8 cellular contexts compared by ENCODE assay signal in genomic region chr11:14358729-14359439, GRCh38. TPM values are rescaled to one million over a fixed set of nuclear protein-coding genes. Genes with fewer than 3 reads are reported as not detected.
DNase-seq lines count a peak whose midpoint lies in the region; ATAC-seq and TF ChIP-seq lines count a peak whose summit lies in the region.

Gene RRAS2 (minus strand): TSS chr11:14359183. CDS start chr11:14358870, 313 bp downstream.

- TF ChIP-seq POLR2A in ovary (IDR thresholded peaks at IDR 0.05) = peak; percentile 75

- H3K27me3 ChIP-seq in SJSA1 (replicated peaks) (no peaks in the 10 kb centered on the region), ovary (no peaks in the 10 kb centered on the region), thoracic aorta (replicated peaks; ENCODE audit: insufficient read depth) (no peaks in the 10 kb centered on the region)

- H3K9me3 ChIP-seq in SJSA1 (replicated peaks) = 0 out of 2 replicates have a peak, but pooled peaks cover 3% of the 10 kb centered on the region
- no peaks in the 10 kb centered on the region for H3K9me3 ChIP-seq in ovary
- no peaks in the 10 kb centered on the region for H3K9me3 ChIP-seq in thoracic aorta

- H3K27ac ChIP-seq in SJSA1 (peak within 1 kb of the TSS; percentile 86), ovary (peak within 1 kb of the TSS; percentile 87 to 91), thoracic aorta (peak within 1 kb of the TSS; percentile 82 to 85)

- peaks cover 18% of the 10 kb centered on the region for H3K36me3 ChIP-seq in SJSA1
- H3K36me3 ChIP-seq in ovary = no peaks in the 10 kb centered on the region
- no peaks in the 10 kb centered on the region for H3K36me3 ChIP-seq in thoracic aorta

- ATAC-seq in GM19452 (IDR thresholded peaks at IDR 0.05; ENCODE audit: unreplicated experiment) (peak; percentile 83), thoracic aorta (ENCODE audit: insufficient number of reproducible peaks, low FRiP score, low read depth) (peak; percentile 72)

- no peak for TF ChIP-seq EP300 in ovary (IDR thresholded peaks at IDR 0.05)

- DNase-seq in Caki2 (ENCODE audit: low read depth) (peak; percentile 64), HK-2 (ENCODE audit: unreplicated experiment) (peak; percentile 74), SJSA1 (ENCODE audit: low read depth in 1 of 2, low spot score in 2 of 2) (peak; percentile 70 to 86), globus pallidus (ENCODE audit: low spot score) (peak; percentile 29), ovary (peak; percentile 74 to 84 (median 82)), thoracic aorta (ENCODE audit: low spot score) (no peak)
- DNase-seq in activated naive CD4-positive, alpha-beta T cell treated with Interleukin-2 at 50 U/mL for 16 hours = peak; percentile 80

- TF ChIP-seq CTCF in ovary (IDR thresholded peaks at IDR 0.05) (no peak), thoracic aorta (IDR thresholded peaks at IDR 0.05) (no peak)

- H3K4me3 ChIP-seq in SJSA1 (peak within 1 kb of the TSS; percentile 100), ovary (peak within 1 kb of the TSS; percentile 53), thoracic aorta (peak within 1 kb of the TSS; percentile 93)

- intact Hi-C loops in ovary (cut with DNase I) = no loop called here

- in situ Hi-C loops in Caki2 (cut with HindIII; ENCODE audit: low pct_unique_long_range_greater_than_20kb, low sequenced_read_pairs) = no loop called here

- peaks cover 14% of the 10 kb centered on the region for H3K4me1 ChIP-seq in SJSA1 (replicated peaks)
- H3K4me1 ChIP-seq in ovary (ENCODE audit: insufficient read depth) = peaks cover 2% of the 10 kb centered on the region
- H3K4me1 ChIP-seq in thoracic aorta (ENCODE audit: control insufficient read depth in 1 of 2, low read depth in 2 of 2) = peaks cover 0 to 11% of the 10 kb centered on the region in 2 donors

- WGBS in ovary, 3 donors = 0 to 1% (median 1%) methylated on average over 67 to 78 of the region's 78 CpGs

RNA-seq across cellular contexts. Expression of gene RRAS2, which starts in this region (rescaled TPM):
- total RNA-seq in Caki2 (2014; rRNA removed; shearing (Covaris generic); ENCODE audit: low replicate concordance) = 141 and 193 TPM in 2 replicates
- total RNA-seq in SJSA1 (2014; rRNA removed; shearing (Covaris generic)) = 159 and 200 TPM in 2 replicates
- total RNA-seq in ovary (10 to 100 TPM; 29.1 to 45.2 (median 36.0) TPM), thoracic aorta (10 to 100 TPM; 39.4 to 47.8 TPM)
- polyA plus RNA-seq in ovary = 10 to 100 TPM; 25.7 to 32.2 TPM
